ENCODE assay signal across 8 cellular contexts in genomic region chr1:21439721-21440629, GRCh38. TPM values are rescaled to one million over a fixed set of nuclear protein-coding genes. Genes with fewer than 3 reads are reported as not detected.
DNase-seq lines count a peak whose midpoint lies in the region; ATAC-seq, FAIRE-seq and TF ChIP-seq lines count a peak whose summit lies in the region.

A gene with protein sequence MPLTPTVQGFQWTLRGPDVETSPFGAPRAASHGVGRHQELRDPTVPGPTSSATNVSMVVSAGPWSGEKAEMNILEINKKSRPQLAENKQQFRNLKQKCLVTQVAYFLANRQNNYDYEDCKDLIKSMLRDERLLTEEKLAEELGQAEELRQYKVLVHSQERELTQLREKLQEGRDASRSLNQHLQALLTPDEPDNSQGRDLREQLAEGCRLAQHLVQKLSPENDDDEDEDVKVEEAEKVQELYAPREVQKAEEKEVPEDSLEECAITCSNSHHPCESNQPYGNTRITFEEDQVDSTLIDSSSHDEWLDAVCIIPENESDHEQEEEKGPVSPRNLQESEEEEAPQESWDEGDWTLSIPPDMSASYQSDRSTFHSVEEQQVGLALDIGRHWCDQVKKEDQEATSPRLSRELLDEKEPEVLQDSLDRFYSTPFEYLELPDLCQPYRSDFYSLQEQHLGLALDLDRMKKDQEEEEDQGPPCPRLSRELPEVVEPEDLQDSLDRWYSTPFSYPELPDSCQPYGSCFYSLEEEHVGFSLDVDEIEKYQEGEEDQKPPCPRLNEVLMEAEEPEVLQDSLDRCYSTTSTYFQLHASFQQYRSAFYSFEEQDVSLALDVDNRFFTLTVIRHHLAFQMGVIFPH (plus strand): TSS chr1:21440137. CDS start chr1:21445087, 4,950 bp downstream.

- H3K23ac ChIP-seq in neuronal stem cell (ENCODE audit: low read depth, low read length, poor library complexity), result peak within 1 kb of the TSS; percentile 91

- peak within 1 kb of the TSS; percentile 92 for H2AFZ ChIP-seq in neuronal stem cell (ENCODE audit: low read length)

- peak within 1 kb of the TSS; percentile 56 for H3K4me3 ChIP-seq in SJCRH30
- peak within 1 kb of the TSS; percentile 84 to 87 for H3K4me3 ChIP-seq in neuronal stem cell (ENCODE audit: low read length in 2 of 2)

- no peak for TF ChIP-seq CTCF in Calu3 (IDR thresholded peaks at IDR 0.05; ENCODE audit: unreplicated experiment)

- no peak within 1 kb of the TSS for H4K91ac ChIP-seq in neuronal stem cell (ENCODE audit: low read depth, low read length, poor library complexity)

- H3K9me3 ChIP-seq in SJCRH30 (replicated peaks) (no peaks in the 10 kb centered on the region), neuronal stem cell (replicated peaks in 1 of 2; ENCODE audit: control insufficient read depth in 2 of 2, insufficient read depth in 1 of 2, low read depth in 1 of 2, low read length in 2 of 2) (no peaks in the 10 kb centered on the region)

- H3K36me3 ChIP-seq in SJCRH30 (no peaks in the 10 kb centered on the region), neuronal stem cell (replicated peaks in 1 of 2; ENCODE audit: control insufficient read depth in 2 of 2, insufficient read depth in 2 of 2, low read length in 2 of 2) (peaks cover 0 to 4% of the 10 kb centered on the region in 2 donors)

- no CpG with 5 or more reads among the region's 87 CpGs for WGBS in neuronal stem cell (ENCODE audit: extremely low coverage in 2 of 2, insufficient read length in 2 of 2, insufficient replicate concordance in 1 of 2), 2 donors

- no peaks in the 10 kb centered on the region for H3K4me1 Mint-ChIP-seq in Calu3 (ENCODE audit: low read depth, unreplicated experiment)

- no peak within 1 kb of the TSS for H2AK5ac ChIP-seq in neuronal stem cell (ENCODE audit: low read depth, low read length)

- H2BK120ac ChIP-seq in neuronal stem cell (ENCODE audit: low read depth, low read length), result peak within 1 kb of the TSS; percentile 61

- H3K27ac ChIP-seq in SJCRH30 (no peak within 1 kb of the TSS), neuronal stem cell (replicated peaks; ENCODE audit: low read length) (no peak within 1 kb of the TSS)

- peak within 1 kb of the TSS; percentile 96 for H3K18ac ChIP-seq in neuronal stem cell (ENCODE audit: low read length)

- BruUV-seq in Calu3 (replicated peaks; lab: Mats Ljungman, UMichigan), result no TSS peak

- H3K4ac ChIP-seq in neuronal stem cell (ENCODE audit: low read length), result no peak within 1 kb of the TSS

- no peak for FAIRE-seq in frontal cortex (lab: Jason Lieb, UNC)

- CTCF ChIA-PET in Calu3 (lab: Charles Lee), result interaction anchor here (0.7 to 1.1 kb wide), 2 partner anchors 70 to 73 kb away, joined by 3 to 5 read pairs; no protein-coding TSS in a partner anchor

- no peak within 1 kb of the TSS for H2BK15ac ChIP-seq in neuronal stem cell (ENCODE audit: low read length)

- H3K4me3 Mint-ChIP-seq in Calu3 (ENCODE audit: low read depth, unreplicated experiment), result peak within 1 kb of the TSS; percentile 96

- DNase-seq in Calu3 (peak; percentile 78), Kasumi-1 (lab: John Stamatoyannopoulos, UW) (peak; percentile 81 to 82), SJCRH30 (peak; percentile 40 to 46), frontal cortex (ENCODE audit: low spot score in 2 of 2) (peak; percentile 77 to 82), neuronal stem cell (ENCODE audit: low spot score) (peak; percentile 76), stromal cell of bone marrow (ENCODE audit: low read depth) (peak; percentile 69)
- DNase-seq in activated naive CD4-positive, alpha-beta T cell (lab: John Stamatoyannopoulos, UW), result peak; percentile 67 to 83 (median 77)

- peak within 1 kb of the TSS; percentile 73 for H2BK12ac ChIP-seq in neuronal stem cell (ENCODE audit: low read length)

- intact Hi-C loops in Calu3 (cut with micrococcal nuclease; ENCODE audit: unreplicated experiment), result loop anchor here (5.0 kb wide), 1 partner anchor 227 kb away; the partner anchor contains the start of gene RAP1GAP

- H3K27me3 Mint-ChIP-seq in Calu3 (ENCODE audit: unreplicated experiment), result no peaks in the 10 kb centered on the region

- peak; percentile 77 for ATAC-seq in GM21529 (IDR thresholded peaks at IDR 0.05; ENCODE audit: unreplicated experiment)

- H3K27me3 ChIP-seq in SJCRH30 (no peaks in the 10 kb centered on the region), neuronal stem cell (ENCODE audit: control insufficient read depth in 3 of 3, insufficient read depth in 3 of 3, low read depth in 1 of 3, low read length in 3 of 3) (peaks cover 0 to 19% (median 7%) of the 10 kb centered on the region in 3 experiments)

- H4K8ac ChIP-seq in neuronal stem cell (ENCODE audit: low read depth, low read length), result peak within 1 kb of the TSS; percentile 17

- peak within 1 kb of the TSS; percentile 73 for H3K27ac Mint-ChIP-seq in Calu3 (ENCODE audit: unreplicated experiment)

- H3K9ac ChIP-seq in neuronal stem cell (ENCODE audit: low read depth, low read length, poor library complexity), result peak within 1 kb of the TSS; percentile 84

- H3K36me3 Mint-ChIP-seq in Calu3 (ENCODE audit: insufficient read depth, unreplicated experiment), result peaks cover 18% of the 10 kb centered on the region

- peaks cover 2% of the 10 kb centered on the region for H3K79me1 ChIP-seq in neuronal stem cell (ENCODE audit: low read depth, low read length)

- no peaks in the 10 kb centered on the region for H3K4me1 ChIP-seq in SJCRH30
- H3K4me1 ChIP-seq in neuronal stem cell (ENCODE audit: control insufficient read depth in 2 of 2, insufficient read depth in 1 of 2, low read depth in 1 of 2, low read length in 2 of 2), result peaks cover 0 to 2% of the 10 kb centered on the region in 2 donors

- H3K4me2 ChIP-seq in neuronal stem cell (ENCODE audit: insufficient read depth, low read length, poor library complexity, severe bottlenecking), result peak within 1 kb of the TSS; percentile 80

- H2BK5ac ChIP-seq in neuronal stem cell (ENCODE audit: low read length), result peak within 1 kb of the TSS; percentile 39

- H3K14ac ChIP-seq in neuronal stem cell (ENCODE audit: low read length), result peak within 1 kb of the TSS; percentile 82

- no peaks in the 10 kb centered on the region for H3K9me3 Mint-ChIP-seq in Calu3 (ENCODE audit: low read depth, unreplicated experiment)

RNA-seq across cellular contexts. Expression of the gene that starts here (rescaled TPM):
- total RNA-seq in Calu3 (2022) (6.7 and 6.9 TPM in 2 replicates), frontal cortex (11.0 TPM)
- 0.15 and 0.67 TPM in 2 replicates for total RNA-seq in SJCRH30 (2014; rRNA removed; shearing (Covaris generic))
- polyA plus RNA-seq in neuronal stem cell (2013, experiment 1 of 2), result 2.2 TPM
- 2.1 TPM for polyA plus RNA-seq in neuronal stem cell (2013, experiment 2 of 2)

Comparison
In these comparisons a context has a peak if more than half of its experiments do, and no peak if none do; other contexts are left out.
1. Peak in DNase-seq and H3K4me3 ChIP-seq in SJCRH30; RNA of the gene not detected or under 1 TPM.